1 cellular context compared by ENCODE assay signal in the genomic region with DNA sequence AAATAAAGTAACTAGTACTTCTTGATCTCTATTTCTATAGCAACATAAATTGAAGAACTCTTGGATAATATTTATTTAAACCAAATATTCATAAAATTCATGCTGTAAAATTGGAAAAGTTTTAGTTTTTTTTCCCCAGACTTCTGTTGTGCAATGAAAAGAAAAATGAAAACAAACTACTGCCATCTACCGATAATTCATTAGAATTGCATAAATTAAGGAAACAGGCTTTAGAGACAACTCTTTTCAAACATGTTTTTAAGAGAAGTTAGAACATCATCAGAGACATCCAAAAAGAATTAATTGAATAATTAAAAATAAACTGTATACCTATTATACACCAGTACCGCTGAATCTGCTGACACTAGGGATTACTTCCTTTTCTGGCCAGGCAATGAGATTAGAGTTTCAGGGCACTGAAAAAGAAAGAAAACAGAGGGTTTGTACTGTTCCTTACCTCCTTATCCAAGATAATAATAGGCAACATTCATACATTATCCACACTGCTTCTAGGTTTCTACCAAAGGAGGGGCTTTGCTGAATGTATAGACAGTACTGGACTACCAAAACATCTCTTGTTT.
TF ChIP-seq lines count a peak whose summit lies in the region.

No MANE protein-coding gene starts in this region.

TF ChIP-seq in GM23338, 12 proteins besides CTCF, POLR2A, EP300 and RAD21 (continued from another document):
- no peak for TF ChIP-seq ZNF462 (CRISPR knock-in tag; IDR thresholded peaks at IDR 0.05)
- TF ChIP-seq, protein P1, sequence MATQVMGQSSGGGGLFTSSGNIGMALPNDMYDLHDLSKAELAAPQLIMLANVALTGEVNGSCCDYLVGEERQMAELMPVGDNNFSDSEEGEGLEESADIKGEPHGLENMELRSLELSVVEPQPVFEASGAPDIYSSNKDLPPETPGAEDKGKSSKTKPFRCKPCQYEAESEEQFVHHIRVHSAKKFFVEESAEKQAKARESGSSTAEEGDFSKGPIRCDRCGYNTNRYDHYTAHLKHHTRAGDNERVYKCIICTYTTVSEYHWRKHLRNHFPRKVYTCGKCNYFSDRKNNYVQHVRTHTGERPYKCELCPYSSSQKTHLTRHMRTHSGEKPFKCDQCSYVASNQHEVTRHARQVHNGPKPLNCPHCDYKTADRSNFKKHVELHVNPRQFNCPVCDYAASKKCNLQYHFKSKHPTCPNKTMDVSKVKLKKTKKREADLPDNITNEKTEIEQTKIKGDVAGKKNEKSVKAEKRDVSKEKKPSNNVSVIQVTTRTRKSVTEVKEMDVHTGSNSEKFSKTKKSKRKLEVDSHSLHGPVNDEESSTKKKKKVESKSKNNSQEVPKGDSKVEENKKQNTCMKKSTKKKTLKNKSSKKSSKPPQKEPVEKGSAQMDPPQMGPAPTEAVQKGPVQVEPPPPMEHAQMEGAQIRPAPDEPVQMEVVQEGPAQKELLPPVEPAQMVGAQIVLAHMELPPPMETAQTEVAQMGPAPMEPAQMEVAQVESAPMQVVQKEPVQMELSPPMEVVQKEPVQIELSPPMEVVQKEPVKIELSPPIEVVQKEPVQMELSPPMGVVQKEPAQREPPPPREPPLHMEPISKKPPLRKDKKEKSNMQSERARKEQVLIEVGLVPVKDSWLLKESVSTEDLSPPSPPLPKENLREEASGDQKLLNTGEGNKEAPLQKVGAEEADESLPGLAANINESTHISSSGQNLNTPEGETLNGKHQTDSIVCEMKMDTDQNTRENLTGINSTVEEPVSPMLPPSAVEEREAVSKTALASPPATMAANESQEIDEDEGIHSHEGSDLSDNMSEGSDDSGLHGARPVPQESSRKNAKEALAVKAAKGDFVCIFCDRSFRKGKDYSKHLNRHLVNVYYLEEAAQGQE (IDR thresholded peaks at IDR 0.05; ENCODE audit: unreplicated experiment): no peak
- TF ChIP-seq POLR2AphosphoS5 (IDR thresholded peaks at IDR 0.05; ENCODE audit: low read depth): no peak
- TF ChIP-seq ZNF331 (CRISPR knock-in tag; IDR thresholded peaks at IDR 0.05; ENCODE audit: low read depth): no peak
- TF ChIP-seq NANOG (IDR thresholded peaks at IDR 0.05; ENCODE audit: borderline replicate concordance): no peak
